In the genomic region with DNA sequence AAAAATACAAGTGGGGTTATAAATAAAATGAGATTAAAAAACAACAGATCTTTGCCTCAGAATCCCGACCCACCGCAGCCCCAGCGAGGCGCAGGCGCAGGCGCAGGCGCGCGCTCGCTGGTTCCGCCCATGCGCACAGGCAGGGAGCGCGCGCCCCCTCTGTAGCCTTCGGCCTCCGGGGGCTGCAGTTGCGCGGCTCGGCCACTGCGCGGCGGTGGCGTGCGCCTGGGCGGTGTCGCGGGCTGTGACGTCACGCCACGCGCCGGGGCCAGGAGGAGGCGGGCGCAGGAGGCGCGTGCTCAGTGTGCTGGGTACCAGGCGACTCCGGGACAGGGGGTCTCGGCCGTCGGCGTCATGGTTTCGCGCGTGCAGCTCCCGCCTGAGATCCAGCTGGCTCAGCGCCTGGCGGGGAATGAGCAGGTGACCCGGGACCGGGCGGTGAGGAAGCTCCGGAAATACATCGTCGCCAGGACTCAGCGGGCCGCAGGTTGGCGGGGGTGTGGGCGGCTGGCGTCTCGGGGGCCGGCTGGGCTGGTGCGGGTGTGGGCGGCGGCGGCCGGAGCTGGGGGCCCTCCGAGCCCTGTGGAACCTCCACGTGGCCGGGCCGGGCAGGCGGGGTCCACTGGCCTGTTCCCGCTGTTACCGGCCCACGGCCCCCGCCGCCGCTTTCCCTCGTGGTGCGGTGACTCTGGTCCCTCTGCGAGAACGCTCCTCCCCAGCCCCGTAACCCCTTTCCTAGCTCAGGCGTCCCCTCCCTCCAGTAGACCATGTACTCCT, we compare ENCODE assay signal across 8 cellular contexts. TPM values are rescaled to one million over a fixed set of nuclear protein-coding genes. Genes with fewer than 3 reads are reported as not detected.
DNase-seq lines count a peak whose midpoint lies in the region; ATAC-seq and TF ChIP-seq lines count a peak whose summit lies in the region.

A gene with protein sequence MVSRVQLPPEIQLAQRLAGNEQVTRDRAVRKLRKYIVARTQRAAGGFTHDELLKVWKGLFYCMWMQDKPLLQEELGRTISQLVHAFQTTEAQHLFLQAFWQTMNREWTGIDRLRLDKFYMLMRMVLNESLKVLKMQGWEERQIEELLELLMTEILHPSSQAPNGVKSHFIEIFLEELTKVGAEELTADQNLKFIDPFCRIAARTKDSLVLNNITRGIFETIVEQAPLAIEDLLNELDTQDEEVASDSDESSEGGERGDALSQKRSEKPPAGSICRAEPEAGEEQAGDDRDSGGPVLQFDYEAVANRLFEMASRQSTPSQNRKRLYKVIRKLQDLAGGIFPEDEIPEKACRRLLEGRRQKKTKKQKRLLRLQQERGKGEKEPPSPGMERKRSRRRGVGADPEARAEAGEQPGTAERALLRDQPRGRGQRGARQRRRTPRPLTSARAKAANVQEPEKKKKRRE (plus strand): TSS at position 302 of the 777 bp plus-strand sequence. CDS start 53 bp downstream, at position 355.

- TF ChIP-seq CTCF in HFFc6 (IDR thresholded peaks at IDR 0.05) (peak; percentile 100), NB4 (IDR thresholded peaks at IDR 0.05; ENCODE audit: low read depth, low read length) (peak; percentile 61), gastroesophageal sphincter (IDR thresholded peaks at IDR 0.05) (peak in 3 of 4 experiments; percentile 99 to 100 (median 100))

- H3K36me3 Mint-ChIP-seq in HFFc6 (ENCODE audit: low read depth), result peaks cover 9% of the 10 kb centered on the region
- peaks cover 27% of the 10 kb centered on the region for H3K36me3 Mint-ChIP-seq in activated naive CD4-positive, alpha-beta T cell treated with anti-CD3 and anti-CD28 coated beads for 36 hours (ENCODE audit: low read depth)

- WGBS in gastroesophageal sphincter (ENCODE audit: low coverage in 1 of 2), 2 donors, result 0 to 2% methylated on average over 10 to 11 of the region's 84 CpGs

- H3K27ac ChIP-seq in gastroesophageal sphincter, result peak within 1 kb of the TSS; percentile 47 to 91 (median 86)

- H3K4me3 ChIP-seq in GM08714 (ENCODE audit: low read length), result peak within 1 kb of the TSS; percentile 85
- peak within 1 kb of the TSS; percentile 80 for H3K4me3 ChIP-seq in NB4 (ENCODE audit: low read depth, low read length)
- peak within 1 kb of the TSS; percentile 59 to 99 for H3K4me3 ChIP-seq in gastroesophageal sphincter

- no peaks in the 10 kb centered on the region for H3K27me3 ChIP-seq in gastroesophageal sphincter

- H3K27me3 Mint-ChIP-seq in HFFc6 (ENCODE audit: insufficient read depth), result no peaks in the 10 kb centered on the region; the same call in 1 of the 2 replicates
- no peaks in the 10 kb centered on the region for H3K27me3 Mint-ChIP-seq in activated naive CD4-positive, alpha-beta T cell treated with anti-CD3 and anti-CD28 coated beads for 36 hours (ENCODE audit: low read depth)

- intact Hi-C loops in activated naive CD4-positive, alpha-beta T cell treated with anti-CD3 and anti-CD28 coated beads for 36 hours (cut with micrococcal nuclease), result loop anchor here (1.0 kb wide), 2 partner anchors 13 to 129 kb away; a partner anchor contains a TSS

- peak; percentile 96 for ATAC-seq in gastroesophageal sphincter

- no peak for TF ChIP-seq EP300 in gastroesophageal sphincter (IDR thresholded peaks at IDR 0.05)

- peaks cover 18% of the 10 kb centered on the region; the same call in 1 of the 2 replicates for H3K4me1 Mint-ChIP-seq in HFFc6 (ENCODE audit: low read depth)
- peaks cover 28% of the 10 kb centered on the region for H3K4me1 Mint-ChIP-seq in activated naive CD4-positive, alpha-beta T cell treated with anti-CD3 and anti-CD28 coated beads for 36 hours (ENCODE audit: low read depth)

- peak; percentile 90 for TF ChIP-seq POLR2A in NB4 (IDR thresholded peaks at IDR 0.05; ENCODE audit: extremely low read depth, insufficient read length)
- TF ChIP-seq POLR2A in gastroesophageal sphincter (IDR thresholded peaks at IDR 0.05), result peak; percentile 53 to 80

- H3K4me3 Mint-ChIP-seq in HFFc6, result peak within 1 kb of the TSS; percentile 97
- peak within 1 kb of the TSS; percentile 90 for H3K4me3 Mint-ChIP-seq in activated naive CD4-positive, alpha-beta T cell treated with anti-CD3 and anti-CD28 coated beads for 36 hours

- CTCF ChIA-PET in activated naive CD4-positive, alpha-beta T cell treated with anti-CD3 and anti-CD28 coated beads for 36 hours (lab: Charles Lee), result interaction anchor here (0.6 to 1.9 kb wide), 10 partner anchors 9 to 475 kb away, joined by 3 to 7 read pairs (median 4); no protein-coding TSS in a partner anchor

- H3K27ac Mint-ChIP-seq in HFFc6, result peak within 1 kb of the TSS; percentile 82
- peak within 1 kb of the TSS; percentile 75 for H3K27ac Mint-ChIP-seq in activated naive CD4-positive, alpha-beta T cell treated with anti-CD3 and anti-CD28 coated beads for 36 hours

- H3K4me1 ChIP-seq in gastroesophageal sphincter, result peaks cover 2 to 27% (median 7%) of the 10 kb centered on the region in 3 donors

- H3K9me3 Mint-ChIP-seq in HFFc6, result no peaks in the 10 kb centered on the region
- no peaks in the 10 kb centered on the region for H3K9me3 Mint-ChIP-seq in activated naive CD4-positive, alpha-beta T cell treated with anti-CD3 and anti-CD28 coated beads for 36 hours

- no peaks in the 10 kb centered on the region for H3K9me3 ChIP-seq in gastroesophageal sphincter

- H3K36me3 ChIP-seq in gastroesophageal sphincter, result peaks cover 0 to 33% of the 10 kb centered on the region in 2 donors

- peak; percentile 76 for DNase-seq in HFFc6
- DNase-seq in NB4 (ENCODE audit: low read depth), result peak; percentile 89
- peak; percentile 84 for DNase-seq in SK-N-DZ (ENCODE audit: low spot score)
- peak; percentile 91 for DNase-seq in activated naive CD4-positive, alpha-beta T cell treated with anti-CD3 and anti-CD28 coated beads for 36 hours
- DNase-seq in nucleus accumbens (lab: John Stamatoyannopoulos, UW), result peak; percentile 33 to 94 (median 85)
- peak; percentile 92 for DNase-seq in superior temporal gyrus (ENCODE audit: extremely low spot score)

RNA-seq across cellular contexts. Expression of the gene that starts here (rescaled TPM):
- total RNA-seq in HFFc6 (2021; fragmentation: NEBNext Ultra II Directional; extraction: Animal tissue kit (Norgen Biotek cat#: 25700)), result 10 to 100 TPM; 19.9 to 24.8 (median 23.0) TPM
- polyA plus RNA-seq in SK-N-DZ (2014; cell fraction: cytosol; rRNA removed), result 32.7 and 45.9 TPM in 2 replicates
- 93.3 and 129 TPM in 2 replicates for polyA plus RNA-seq in SK-N-DZ (2014; cell fraction: nucleus; rRNA removed)
- total RNA-seq in activated naive CD4-positive, alpha-beta T cell treated with anti-CD3 and anti-CD28 coated beads for 36 hours, result 10 to 100 TPM; 33.6 to 35.5 TPM
- 10 to 100 TPM; 19.0 to 25.2 (median 20.8) TPM for total RNA-seq in gastroesophageal sphincter

Comparison
In these comparisons a context has a peak if more than half of its experiments do, and no peak if none do; other contexts are left out.
1. Peak in every context shown above with its lines: DNase-seq, ATAC-seq, H3K4me3 ChIP-seq and H3K27ac ChIP-seq.